In the genomic region with DNA sequence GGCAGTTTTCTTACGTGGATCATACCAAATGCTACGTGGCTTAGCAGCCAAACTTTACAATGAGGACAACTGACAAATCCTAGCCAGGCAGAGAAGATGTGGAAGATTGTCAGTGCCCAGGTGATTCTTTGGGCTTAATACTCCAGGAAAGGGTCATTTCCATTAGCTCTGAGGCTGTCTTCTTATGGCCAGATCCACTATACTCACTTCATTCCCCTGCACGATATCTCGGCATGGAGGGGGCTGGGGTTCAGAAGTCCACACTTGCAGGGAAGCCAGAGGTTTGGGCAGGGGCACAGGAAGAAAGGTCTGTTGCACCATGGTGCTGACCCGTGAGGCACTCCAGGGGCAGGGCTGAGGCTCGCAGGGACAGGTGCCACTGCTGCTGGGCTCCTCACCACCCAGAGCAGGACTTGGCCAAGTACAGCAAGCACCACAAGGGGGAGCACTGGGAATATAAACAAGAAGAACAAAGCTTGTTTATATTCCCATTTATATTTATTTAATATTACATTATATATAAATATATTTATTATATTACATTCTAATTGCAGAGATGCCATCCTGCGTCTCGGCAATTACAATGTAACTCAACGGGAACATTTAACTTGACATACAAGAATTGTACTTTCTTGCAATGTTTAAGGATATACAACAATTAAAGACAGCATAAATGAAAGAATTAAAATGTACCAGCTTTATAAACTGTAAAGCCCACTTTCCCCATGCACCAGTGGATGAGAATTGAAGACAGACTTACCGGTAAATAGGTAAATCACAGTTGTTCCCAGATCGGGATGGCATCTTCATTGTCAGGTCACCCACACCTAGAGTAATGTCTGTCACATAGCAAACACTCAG, we compare ENCODE assay signal across 8 cellular contexts. TPM values are rescaled to one million over a fixed set of nuclear protein-coding genes. Genes with fewer than 3 reads are reported as not detected.
DNase-seq lines count a peak whose midpoint lies in the region; ATAC-seq, FAIRE-seq and TF ChIP-seq lines count a peak whose summit lies in the region.

No MANE protein-coding gene starts in this region.

- H2AFZ ChIP-seq in KMS-11 (ENCODE audit: low read depth) (peak overlapping the region; percentile 33; the same call in 1 of the 2 replicates), SK-N-SH (ENCODE audit: low read depth) (no peak overlapping the region)

- FAIRE-seq in urothelium cell line (lab: Jason Lieb, UNC) = peak; percentile 67

- no peaks in the 10 kb centered on the region for H3K36me3 ChIP-seq in KMS-11 (ENCODE audit: insufficient read depth)
- H3K36me3 ChIP-seq in SK-N-SH (replicated peaks in 1 of 2; ENCODE audit: control insufficient read depth in 1 of 2, insufficient read depth in 2 of 2, low read length in 1 of 2) = no peaks in the 10 kb centered on the region

- intact Hi-C loops in posterior vena cava (cut with DNase I) = loop anchor here in 1 of 2 donors (5.0 kb wide), 1 partner anchor 342 kb away; no protein-coding TSS in a partner anchor

- H3K9me2 ChIP-seq in SK-N-SH = no peaks in the 10 kb centered on the region

- no peaks in the 10 kb centered on the region for H4K20me1 ChIP-seq in KMS-11 (ENCODE audit: insufficient read depth)
- H4K20me1 ChIP-seq in SK-N-SH (ENCODE audit: insufficient read depth) = no peaks in the 10 kb centered on the region

- H3K4me3 ChIP-seq in KMS-11 (IDR thresholded peaks at IDR 0.05; ENCODE audit: insufficient read depth, low read depth, low read length) = no peak overlapping the region
- no peak overlapping the region; a peak in 1 of 4 replicates for H3K4me3 ChIP-seq in SK-N-SH (ENCODE audit: low read depth in 2 of 2, low read length in 1 of 2)

- TF ChIP-seq CTCF in KMS-11 (conservative IDR thresholded peaks at IDR 0.05; ENCODE audit: low read depth, low read length) (peak; percentile 60; the same call in 1 of the 2 replicates), SK-N-SH (IDR thresholded peaks at IDR 0.05) (peak; percentile 67)

- H3K4me1 ChIP-seq in KMS-11 (ENCODE audit: low read depth, poor library complexity, severe bottlenecking) = peaks cover 6% of the 10 kb centered on the region
- no peaks in the 10 kb centered on the region; a peak in 1 of 4 replicates for H3K4me1 ChIP-seq in SK-N-SH (ENCODE audit: control insufficient read depth in 1 of 2, insufficient read depth in 2 of 2, low read depth in 1 of 2, low read length in 1 of 2)

- no peak for TF ChIP-seq EP300 in SK-N-SH (IDR thresholded peaks at IDR 0.05; ENCODE audit: borderline replicate concordance in 1 of 2, low read depth in 1 of 2, low read length in 1 of 2)

- POLR2A ChIA-PET in SK-N-SH (lab: Yijun Ruan, JAX) = interaction anchor here (0.8 kb wide), 1 partner anchor 208 kb away, joined by 3 read pairs; no protein-coding TSS in a partner anchor

- no peak overlapping the region for H3K27ac ChIP-seq in KMS-11
- no peak overlapping the region for H3K27ac ChIP-seq in SK-N-SH (ENCODE audit: low read depth in 2 of 2, low read length in 1 of 2)

- ATAC-seq in GM18511 (IDR thresholded peaks at IDR 0.05; ENCODE audit: unreplicated experiment) = peak; percentile 76

- H3K79me2 ChIP-seq in KMS-11 (ENCODE audit: insufficient read depth, low read depth) = no peaks in the 10 kb centered on the region
- no peaks in the 10 kb centered on the region for H3K79me2 ChIP-seq in SK-N-SH (ENCODE audit: insufficient read depth)

- WGBS in SK-N-SH (ENCODE audit: low lambda C conversion rate) = 49% methylated on average over 11 of the region's 11 CpGs

- DNase-seq in A172 (ENCODE audit: low spot score) = peak; percentile 43
- peak; percentile 59 for DNase-seq in SK-N-SH
- peak; percentile 40 for DNase-seq in activated gamma-delta T cell treated with anti-CD3 and anti-CD28 coated beads, Interleukin-2, amount 50 U/mL, for 16 hours (ENCODE audit: low read depth)
- DNase-seq in glomerular visceral epithelial cell (ENCODE audit: extremely low spot score) = peak; percentile 72
- peak; percentile 85 for DNase-seq in posterior vena cava (ENCODE audit: low spot score)
- peak; percentile 74 for DNase-seq in urothelium cell line (ENCODE audit: low spot score)

- H3K9ac ChIP-seq in KMS-11 = no peak overlapping the region
- H3K9ac ChIP-seq in SK-N-SH = no peak overlapping the region

- no peaks in the 10 kb centered on the region for H3F3A ChIP-seq in SK-N-SH (replicated peaks; ENCODE audit: insufficient read depth)

- no peaks in the 10 kb centered on the region for H3K9me3 ChIP-seq in SK-N-SH

- CTCF ChIA-PET in SK-N-SH (lab: Yijun Ruan, JAX) = interaction anchor here (0.6 to 6.2 kb wide), 72 partner anchors 9 to 822 kb away, joined by 3 to 149 read pairs (median 4); partner anchors contain the start of genes ENOSF1, THOC1 and TYMS

- peak; percentile 72 for TF ChIP-seq RAD21 in SK-N-SH (IDR thresholded peaks at IDR 0.05; ENCODE audit: low read length)

- H3K27me3 ChIP-seq in KMS-11 (ENCODE audit: insufficient read depth, low read depth) (no peaks in the 10 kb centered on the region), SK-N-SH (ENCODE audit: insufficient read depth) (peaks cover 25% of the 10 kb centered on the region; the same call in 1 of the 2 replicates)

- H3K4me2 ChIP-seq in KMS-11 = no peak overlapping the region
- no peak overlapping the region for H3K4me2 ChIP-seq in SK-N-SH

TF ChIP-seq in SK-N-SH, 30 proteins besides CTCF, POLR2A, EP300 and RAD21:
- TF ChIP-seq SMC3 (IDR thresholded peaks at IDR 0.05; ENCODE audit: low read depth, low read length) = peak; percentile 67
- TF ChIP-seq CHD2 (IDR thresholded peaks at IDR 0.05; ENCODE audit: low read length, partially characterized antibody) = no peak

RNA-seq across cellular contexts. Expression of gene CLUL1, which starts 27.2 kb away (rescaled TPM):
- total RNA-seq in A172 (2014; rRNA removed; shearing (Covaris generic)) = 0.50 and 1.0 TPM in 2 replicates
- polyA plus RNA-seq in SK-N-SH (2012; rRNA removed) = 1.0 and 1.5 TPM in 2 replicates
- 1.5 and 2.2 TPM in 2 replicates for polyA plus RNA-seq in SK-N-SH (2012; cell fraction: cytosol; rRNA removed)
- 0.32 and 1.5 TPM in 2 replicates for polyA plus RNA-seq in SK-N-SH (2012; cell fraction: nucleus; rRNA removed)
- not detected for total RNA-seq in posterior vena cava

RNA-seq across cellular contexts. Expression of gene TYMS, which starts 33.5 kb away (rescaled TPM):
- 47.8 and 53.7 TPM in 2 replicates for total RNA-seq in A172 (2014; rRNA removed; shearing (Covaris generic))
- 92.1 and 101 TPM in 2 replicates for polyA plus RNA-seq in SK-N-SH (2012; rRNA removed)
- 106 and 113 TPM in 2 replicates for polyA plus RNA-seq in SK-N-SH (2012; cell fraction: cytosol; rRNA removed)
- 41.9 and 43.5 TPM in 2 replicates for polyA plus RNA-seq in SK-N-SH (2012; cell fraction: nucleus; rRNA removed)
- total RNA-seq in posterior vena cava = 1 to 10 TPM; 4.0 TPM

RNA-seq across cellular contexts. Expression of gene CETN1, which starts 43.8 kb away (rescaled TPM):
- total RNA-seq in A172 (2014; rRNA removed; shearing (Covaris generic)) = not detected in 2 replicates
- not detected in 2 replicates for polyA plus RNA-seq in SK-N-SH (2012; rRNA removed)
- polyA plus RNA-seq in SK-N-SH (2012; cell fraction: cytosol; rRNA removed) = not detected in 2 replicates
- not detected in 2 replicates for polyA plus RNA-seq in SK-N-SH (2012; cell fraction: nucleus; rRNA removed)
- not detected for total RNA-seq in posterior vena cava
